Comparison of ENCODE assay signal across 8 cellular contexts in the genomic region with DNA sequence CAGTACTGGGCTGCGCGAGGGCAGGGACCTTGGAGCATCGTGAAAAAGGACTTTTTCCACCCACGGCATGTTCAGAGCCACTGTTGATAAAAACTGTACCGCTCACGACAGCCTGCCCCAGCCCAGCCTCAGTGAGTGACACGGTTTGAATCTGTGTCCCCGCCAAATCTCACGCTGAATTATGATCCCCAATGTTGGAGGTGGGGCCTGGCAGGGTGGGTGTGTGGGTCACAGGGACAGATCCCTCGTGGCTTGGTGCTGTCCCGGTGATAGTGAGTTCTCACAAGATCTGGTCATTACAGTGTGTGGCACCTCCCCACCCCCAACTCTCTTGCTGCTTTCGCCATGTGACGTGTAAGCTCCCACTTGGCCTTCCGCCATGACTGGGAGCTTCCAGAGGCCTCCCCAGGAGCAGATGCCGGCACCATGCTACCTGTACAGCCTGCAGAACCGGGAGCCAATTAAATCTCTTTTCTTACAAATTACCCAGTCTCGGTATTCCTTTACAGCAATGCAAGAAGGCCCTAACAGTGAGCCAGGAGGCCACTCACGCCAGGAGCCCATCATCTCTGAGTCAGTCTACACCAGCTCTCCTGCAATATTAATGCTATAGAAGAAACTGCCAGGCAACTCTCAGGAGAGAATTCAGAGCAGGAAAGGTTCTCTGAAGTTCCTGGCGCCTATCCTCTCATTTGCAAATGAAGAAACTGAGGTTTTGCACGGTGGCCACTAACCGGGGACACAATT. TPM values are rescaled to one million over a fixed set of nuclear protein-coding genes. Genes with fewer than 3 reads are reported as not detected.
DNase-seq lines count a peak whose midpoint lies in the region; ATAC-seq and TF ChIP-seq lines count a peak whose summit lies in the region.

No MANE protein-coding gene starts in this region.

- H3K9me3 ChIP-seq in left lung (peaks cover 0 to 8% of the 10 kb centered on the region in 2 donors), upper lobe of left lung (no peaks in the 10 kb centered on the region)

- no peak for TF ChIP-seq POLR2A in upper lobe of left lung (IDR thresholded peaks at IDR 0.05)

- no peak for DNase-seq in activated naive CD4-positive, alpha-beta T cell treated with Interleukin-2 at 50 U/mL for 16 hours
- DNase-seq in left lung, result no peak
- no peak for DNase-seq in upper lobe of left lung
- no peak for DNase-seq in NCI-H1436 treated with DMSO at 0.1 percent for 48 hours (lab: John Stamatoyannopoulos, UW)
- DNase-seq in DMS114 treated with DMSO at 0.1 percent for 48 hours (lab: John Stamatoyannopoulos, UW; ENCODE audit: unreplicated experiment), result no peak

- H3K27me3 ChIP-seq in left lung (no peaks in the 10 kb centered on the region), upper lobe of left lung (no peaks in the 10 kb centered on the region)

- peaks cover 5% of the 10 kb centered on the region for H3K36me3 Mint-ChIP-seq in activated naive CD4-positive, alpha-beta T cell treated with anti-CD3 and anti-CD28 coated beads, Interleukin-2, amount 50 U/mL, for 24 hours

- peak overlapping the region; percentile 57 for H3K27ac Mint-ChIP-seq in activated naive CD4-positive, alpha-beta T cell treated with anti-CD3 and anti-CD28 coated beads, Interleukin-2, amount 50 U/mL, for 24 hours

- peaks cover 0 to 20% of the 10 kb centered on the region in 2 donors for H3K36me3 ChIP-seq in left lung
- peaks cover 0 to 12% (median 3%) of the 10 kb centered on the region in 4 donors for H3K36me3 ChIP-seq in upper lobe of left lung

- H3K27me3 Mint-ChIP-seq in activated naive CD4-positive, alpha-beta T cell treated with anti-CD3 and anti-CD28 coated beads, Interleukin-2, amount 50 U/mL, for 24 hours, result no peaks in the 10 kb centered on the region

- H3K4me1 Mint-ChIP-seq in activated naive CD4-positive, alpha-beta T cell treated with anti-CD3 and anti-CD28 coated beads, Interleukin-2, amount 50 U/mL, for 24 hours, result peaks cover 51% of the 10 kb centered on the region

- ATAC-seq in left lung (no peak), upper lobe of left lung (ENCODE audit: low FRiP score in 2 of 2) (no peak), GM19455 (IDR thresholded peaks at IDR 0.05; ENCODE audit: unreplicated experiment) (no peak)

- intact Hi-C loops in left lung (cut with DNase I), result no loop called here

- H3K9me3 Mint-ChIP-seq in activated naive CD4-positive, alpha-beta T cell treated with anti-CD3 and anti-CD28 coated beads, Interleukin-2, amount 50 U/mL, for 24 hours, result peaks cover 12% of the 10 kb centered on the region

- H3K4me3 Mint-ChIP-seq in activated naive CD4-positive, alpha-beta T cell treated with anti-CD3 and anti-CD28 coated beads, Interleukin-2, amount 50 U/mL, for 24 hours, result peak overlapping the region; percentile 75

- TF ChIP-seq EP300 in upper lobe of left lung (IDR thresholded peaks at IDR 0.05), result no peak

- H3K4me1 ChIP-seq in left lung, result peaks cover 22 to 68% of the 10 kb centered on the region in 2 donors
- H3K4me1 ChIP-seq in upper lobe of left lung, result peaks cover 62 to 68% (median 65%) of the 10 kb centered on the region in 4 donors

- TF ChIP-seq CTCF in left lung (IDR thresholded peaks at IDR 0.05) (no peak), upper lobe of left lung (IDR thresholded peaks at IDR 0.05) (no peak)

- whole genome bisulfite sequencing in upper lobe of left lung, 2 donors, result 75 to 77% methylated on average over 21 of the region's 21 CpGs

- H3K27ac ChIP-seq in angular gyrus (ENCODE audit: low read depth, low read length), result peak overlapping the region; percentile 95
- peak overlapping the region in 1 of 2 donors; percentile 95 for H3K27ac ChIP-seq in left lung
- H3K27ac ChIP-seq in upper lobe of left lung, result peak overlapping the region in 3 of 4 donors; percentile 37 to 95 (median 91)

- H3K4me3 ChIP-seq in left lung (peak overlapping the region; percentile 76 to 90), upper lobe of left lung (peak overlapping the region; percentile 62 to 97 (median 88))

RNA-seq across cellular contexts. Expression of a gene that starts 1.3 kb away (rescaled TPM):
- total RNA-seq in left lung (10 to 100 TPM; 54.7 to 63.5 TPM), upper lobe of left lung (10 to 100 TPM; 39.5 to 97.4 (median 53.4) TPM)
